Comparison of ENCODE assay signal across 10 cellular contexts in genomic region chr7:711093-711966, GRCh38. TPM values are rescaled to one million over a fixed set of nuclear protein-coding genes. Genes with fewer than 3 reads are reported as not detected.
A peak's percentile ranks its signal among the peaks of the same experiment; 100 is the strongest.
DNase-seq lines count a peak whose midpoint lies in the region; ATAC-seq and TF ChIP-seq lines count a peak whose summit lies in the region.
"Had no signal": no experiment of that assay in that cellular context is flagged by ENCODE, and none has a peak within 500 bp of the region (broad histone marks: within the 10 kb centered on the region; RNA-seq: fewer than 3 reads in every experiment).

No MANE protein-coding gene starts in this region.

- peak overlapping the region; percentile 64 for H3K4me3 ChIP-seq in A673 (ENCODE audit: low read depth, low read length, poor library complexity, severe bottlenecking)
- H3K4me3 ChIP-seq in fibroblast of pulmonary artery (replicated peaks; ENCODE audit: low read depth, low read length) = peak overlapping the region; percentile 38
- peak overlapping the region; percentile 54 for H3K4me3 ChIP-seq in osteoblast (ENCODE audit: insufficient read depth, low read length)
- no peak overlapping the region for H3K4me3 ChIP-seq in BE2C (ENCODE audit: low read depth, low read length)

- ATAC-seq in HG03439 (IDR thresholded peaks at IDR 0.05; ENCODE audit: unreplicated experiment) = no peak

- no peaks in the 10 kb centered on the region for H3K79me2 ChIP-seq in osteoblast (ENCODE audit: insufficient read depth, low read length)

- peak overlapping the region; percentile 37 for H3K27ac ChIP-seq in A673 (ENCODE audit: low read depth, low read length, poor library complexity, severe bottlenecking)
- H3K27ac ChIP-seq in osteoblast (ENCODE audit: low read depth, low read length) = no peak overlapping the region

- DNase-seq in A673 (ENCODE audit: low spot score) = no peak
- no peak for DNase-seq in fibroblast of pulmonary artery (ENCODE audit: low read depth)
- peak; percentile 82 for DNase-seq in osteoblast (ENCODE audit: insufficient read length, low spot score, missing footprints)
- DNase-seq in NOMO-1 (lab: John Stamatoyannopoulos, UW; ENCODE audit: unreplicated experiment in 2 of 2) = no peak
- DNase-seq in superior temporal gyrus (ENCODE audit: extremely low spot score) = no peak
- no peak for DNase-seq in BE2C
- DNase-seq: cerebellar nuclear complex, NCI-H1436 treated with DMSO at 0.1 percent for 48 hours had no signal

- TF ChIP-seq CTCF in A673 (conservative IDR thresholded peaks at IDR 0.05; ENCODE audit: low read depth, low read length) (no peak), fibroblast of pulmonary artery (IDR thresholded peaks at IDR 0.05; ENCODE audit: low read length, missing control alignments) (no peak), osteoblast (IDR thresholded peaks at IDR 0.05; ENCODE audit: extremely low read depth, low read depth, low read length) (no peak), BE2C (IDR thresholded peaks at IDR 0.05; ENCODE audit: low read depth, low read length) (no peak)

- no peak for TF ChIP-seq RAD21 in Ishikawa (IDR thresholded peaks at IDR 0.05; ENCODE audit: low read depth)

- H4K20me1 ChIP-seq in osteoblast (ENCODE audit: insufficient read depth, low read length) = no peaks in the 10 kb centered on the region

- TF ChIP-seq EP300 in Ishikawa (IDR thresholded peaks at IDR 0.05; ENCODE audit: borderline replicate concordance) = no peak

- H3K36me3 ChIP-seq in A673 (ENCODE audit: insufficient read depth, low read length, poor library complexity, severe bottlenecking) (no peaks in the 10 kb centered on the region), osteoblast (ENCODE audit: insufficient read depth, low read length) (no peaks in the 10 kb centered on the region), BE2C (no peaks in the 10 kb centered on the region)

- no peak overlapping the region for H3K4me2 ChIP-seq in osteoblast (ENCODE audit: insufficient read depth, low read length)

- CTCF ChIA-PET in A673 (lab: Charles Lee) = no interaction called here

- H3K27me3 ChIP-seq in A673 (replicated peaks; ENCODE audit: insufficient read depth, low read depth, low read length, poor library complexity) (no peaks in the 10 kb centered on the region), osteoblast (ENCODE audit: insufficient read depth, low read length) (peaks cover 3% of the 10 kb centered on the region), BE2C (peaks cover 2% of the 10 kb centered on the region; the same call in 1 of the 2 replicates)

- POLR2A ChIA-PET in A673 (lab: Charles Lee; ENCODE audit: low non-redundant PET) = no interaction called here

- H2AFZ ChIP-seq in osteoblast (ENCODE audit: low read length) = no peak overlapping the region

- no peaks in the 10 kb centered on the region for H3K4me1 ChIP-seq in A673 (ENCODE audit: insufficient read depth, low read length, poor library complexity, severe bottlenecking)
- no peaks in the 10 kb centered on the region for H3K4me1 ChIP-seq in osteoblast (ENCODE audit: insufficient read depth, low read length)
- no peaks in the 10 kb centered on the region for H3K4me1 ChIP-seq in BE2C

- no TSS peak for BruUV-seq in A673 (replicated peaks; lab: Mats Ljungman, UMichigan)

- H3K9me3 ChIP-seq in A673 (ENCODE audit: low read depth, low read length, poor library complexity, severe bottlenecking) = no peaks in the 10 kb centered on the region
- no peaks in the 10 kb centered on the region for H3K9me3 ChIP-seq in osteoblast (ENCODE audit: low read depth, low read length)
- no peaks in the 10 kb centered on the region for H3K9me3 ChIP-seq in BE2C

- intact Hi-C loops in A673 (cut with micrococcal nuclease; ENCODE audit: unreplicated experiment) = no loop called here

TF ChIP-seq in Ishikawa, 13 proteins besides CTCF, POLR2A, EP300 and RAD21:
- no peak for TF ChIP-seq NFIC (IDR thresholded peaks at IDR 0.05)
- TF ChIP-seq ZBTB7A (IDR thresholded peaks at IDR 0.05; ENCODE audit: low read depth) = 0 out of 2 replicates have a peak, but pooled peaks have one; percentile 9
- no peak for TF ChIP-seq FOXM1 (IDR thresholded peaks at IDR 0.05; ENCODE audit: borderline replicate concordance, low read depth)
- TF ChIP-seq TAF1 (IDR thresholded peaks at IDR 0.05; ENCODE audit: low read depth) = no peak

RNA-seq across cellular contexts. Expression of gene DNAAF5, which starts 15.2 kb away (rescaled TPM):
- total RNA-seq in A673 (2021) (74.4 and 78.1 TPM in 2 replicates), osteoblast (19.7 and 22.4 TPM in 2 replicates)
- polyA plus RNA-seq in BE2C (2012; ENCODE audit: insufficient read depth, insufficient read length, low read depth) = 53.4 TPM

RNA-seq across cellular contexts. Expression of gene PRKAR1B, which starts 15.8 kb away (rescaled TPM):
- total RNA-seq in A673 (2021) (27.2 and 29.0 TPM in 2 replicates), osteoblast (5.9 and 6.5 TPM in 2 replicates)
- 31.7 TPM for polyA plus RNA-seq in BE2C (2012; ENCODE audit: insufficient read depth, insufficient read length, low read depth)
